In the genomic region with DNA sequence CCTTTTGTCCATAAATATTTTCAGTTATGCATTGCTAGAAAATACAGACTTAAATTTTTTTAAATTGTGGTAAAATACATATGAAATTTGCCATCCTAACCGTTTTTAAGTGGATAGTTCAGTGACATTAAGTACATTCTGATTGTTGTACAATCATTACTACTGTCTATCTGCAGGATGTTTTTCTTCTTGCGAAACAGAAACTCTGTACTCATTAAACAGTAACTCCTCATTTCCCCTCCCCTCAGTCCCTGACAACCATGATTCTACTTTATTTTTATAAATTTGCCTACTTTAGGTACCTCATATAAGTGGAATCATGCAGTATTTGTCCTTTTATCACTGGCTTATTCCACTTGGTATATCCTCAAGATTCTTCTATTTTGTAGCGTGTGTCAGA, we compare ENCODE assay signal across 1 cellular context.
TF ChIP-seq lines count a peak whose summit lies in the region.

No MANE protein-coding gene starts in this region.

TF ChIP-seq in HepG2, 621 proteins besides CTCF, POLR2A, EP300 and RAD21 (continued from another document):
- TF ChIP-seq ZNF609 (CRISPR knock-in tag; IDR thresholded peaks at IDR 0.05; ENCODE audit: borderline replicate concordance) (no peak), HOXD1 (CRISPR knock-in tag; IDR thresholded peaks at IDR 0.05) (no peak), CERS6 (CRISPR knock-in tag; IDR thresholded peaks at IDR 0.05) (no peak), STAG1 (CRISPR knock-in tag; IDR thresholded peaks at IDR 0.05) (no peak), SRSF9 (IDR thresholded peaks at IDR 0.05; ENCODE audit: borderline replicate concordance, insufficient read depth, low read depth, low read length, poor library complexity, severe bottlenecking) (no peak)
